ENCODE assay signal across 20 cellular contexts in the genomic region with DNA sequence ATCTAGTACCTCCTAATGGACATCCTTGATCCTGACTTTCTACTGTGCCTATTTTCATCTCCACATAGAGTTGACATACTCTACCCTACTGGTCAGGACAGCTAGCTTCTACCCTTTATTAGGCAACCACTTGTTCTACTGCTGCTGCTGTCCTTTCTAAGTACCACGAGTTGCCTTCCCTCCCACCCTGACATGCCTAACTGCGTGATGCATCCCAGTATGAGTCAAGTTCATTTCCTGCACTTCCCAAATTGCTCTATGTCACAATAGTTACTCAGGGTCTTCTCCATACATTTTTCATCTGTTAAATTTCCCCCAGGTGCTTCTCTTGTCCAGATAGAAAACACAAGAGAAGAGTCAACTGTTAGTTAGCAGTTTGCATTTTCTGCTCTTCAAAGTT.
DNase-seq lines count a peak whose midpoint lies in the region; ATAC-seq, FAIRE-seq and TF ChIP-seq lines count a peak whose summit lies in the region.
"Had no signal": no experiment of that assay in that cellular context is flagged by ENCODE, and none has a peak within 500 bp of the region (broad histone marks: within the 10 kb centered on the region; RNA-seq: fewer than 3 reads in every experiment).

No MANE protein-coding gene starts in this region.

- peaks cover 14% of the 10 kb centered on the region for H3K4me1 ChIP-seq in keratinocyte (ENCODE audit: control insufficient read depth, extremely low read depth, insufficient read depth, low read length)
- H3K4me1 ChIP-seq: adrenal gland, uterus had no signal

- no peaks in the 10 kb centered on the region for H3K27me3 Mint-ChIP-seq in chondrocyte (ENCODE audit: low read depth)
- H3K27me3 Mint-ChIP-seq: naive thymus-derived CD4-positive, alpha-beta T cell; stimulated activated naive B cell treated with anti-CD40 and anti-IgM and Interleukin-4, amounts not matched to agents 10 μg/mL and 1 μg/mL and 100 μg/mL, for 72 hours had no signal

- no peaks in the 10 kb centered on the region for H3K9me3 Mint-ChIP-seq in chondrocyte (ENCODE audit: low read depth)
- H3K9me3 Mint-ChIP-seq: GM23338; naive thymus-derived CD4-positive, alpha-beta T cell; stimulated activated naive B cell treated with anti-CD40 and anti-IgM and Interleukin-4, amounts not matched to agents 10 μg/mL and 1 μg/mL and 100 μg/mL, for 72 hours had no signal

- H3K36me3 Mint-ChIP-seq in chondrocyte (ENCODE audit: low read depth), result peaks cover 12% of the 10 kb centered on the region

- no peak overlapping the region for H3K9ac ChIP-seq in keratinocyte (ENCODE audit: control insufficient read depth, extremely low read depth, insufficient read depth, low read length)
- H3K9ac ChIP-seq: BLaER1 had no signal

- TF ChIP-seq CTCF in AG09319 (IDR thresholded peaks at IDR 0.05; ENCODE audit: low read depth, low read length) (no peak), brain microvascular endothelial cell (IDR thresholded peaks at IDR 0.05; ENCODE audit: low read depth, low read length, missing control alignments) (no peak), keratinocyte (optimal IDR thresholded peaks at IDR 0.05 in 1 of 3, IDR thresholded peaks at IDR 0.05 in 1 of 3, conservative IDR thresholded peaks at IDR 0.05 in 1 of 3; ENCODE audit: extremely low read depth in 1 of 3, insufficient read depth in 2 of 3, low read length in 3 of 3) (no peak), chondrocyte (IDR thresholded peaks at IDR 0.05) (no peak)

- dilution Hi-C loops in keratinocyte (cut with MboI; ENCODE audit: extremely low pct_ligation_motif_present, low sequenced_read_pairs), result no loop called here

- no peak overlapping the region for H3K4me3 Mint-ChIP-seq in chondrocyte (ENCODE audit: unreplicated experiment)
- H3K4me3 Mint-ChIP-seq: GM23338; naive thymus-derived CD4-positive, alpha-beta T cell; stimulated activated naive B cell treated with anti-CD40 and anti-IgM and Interleukin-4, amounts not matched to agents 10 μg/mL and 1 μg/mL and 100 μg/mL, for 72 hours had no signal

- no peaks in the 10 kb centered on the region for H3K9me1 ChIP-seq in keratinocyte (ENCODE audit: control insufficient read depth, extremely low read depth, insufficient read depth, low read length)

- no peak overlapping the region for H2AFZ ChIP-seq in keratinocyte (ENCODE audit: control insufficient read depth, low read length)
- H2AFZ ChIP-seq: GM23338 had no signal

- ATAC-seq in GM19324 (IDR thresholded peaks at IDR 0.05; ENCODE audit: low FRiP score, unreplicated experiment), result no peak
- ATAC-seq: activated CD4-positive, CD25-positive, alpha-beta regulatory T cell treated with anti-CD3 and anti-CD28 coated beads, Interleukin-2, amount 50 U/mL, for 24 hours; GM23338; naive thymus-derived CD4-positive, alpha-beta T cell; stimulated activated naive B cell treated with anti-CD40 and anti-IgM and Interleukin-4, amounts not matched to agents 10 μg/mL and 1 μg/mL and 100 μg/mL, for 72 hours had no signal

- no peak overlapping the region for H3K4me3 ChIP-seq in brain microvascular endothelial cell (ENCODE audit: low read depth, low read length)
- no peak overlapping the region for H3K4me3 ChIP-seq in keratinocyte (ENCODE audit: control insufficient read depth in 2 of 3, extremely low read depth in 1 of 3, insufficient read depth in 2 of 3, low read depth in 1 of 3, low read length in 3 of 3)
- H3K4me3 ChIP-seq: adrenal gland, BLaER1, GM23338, uterus had no signal

- peak overlapping the region; percentile 23 for H3K4me2 ChIP-seq in keratinocyte (ENCODE audit: control insufficient read depth, extremely low read depth, insufficient read depth, low read depth, low read length)
- H3K4me2 ChIP-seq: BLaER1, GM23338 had no signal

- in situ Hi-C loops in brain microvascular endothelial cell (cut with HindIII; ENCODE audit: low pct_ligation_motif_present, low sequenced_read_pairs), result loop anchor here (25.0 kb wide), 1 partner anchor 255 kb away; no protein-coding TSS in a partner anchor

- peaks cover 7% of the 10 kb centered on the region for H3K4me1 Mint-ChIP-seq in chondrocyte (ENCODE audit: low read depth)
- H3K4me1 Mint-ChIP-seq: GM23338; naive thymus-derived CD4-positive, alpha-beta T cell; stimulated activated naive B cell treated with anti-CD40 and anti-IgM and Interleukin-4, amounts not matched to agents 10 μg/mL and 1 μg/mL and 100 μg/mL, for 72 hours had no signal

- H3K27me3 ChIP-seq in brain microvascular endothelial cell (replicated peaks), result no peaks in the 10 kb centered on the region
- H3K27me3 ChIP-seq in keratinocyte (ENCODE audit: control insufficient read depth, extremely low read depth, insufficient read depth, low read length), result no peaks in the 10 kb centered on the region
- H3K27me3 ChIP-seq: adrenal gland, BLaER1, uterus had no signal

- DNase-seq in AG09319 (ENCODE audit: extremely low read depth, low read depth) (peak; percentile 20), HT1080 (ENCODE audit: low read depth) (peak; percentile 87), brain microvascular endothelial cell (peak; percentile 65), keratinocyte (ENCODE audit: low read depth, low spot score) (no peak), chondrocyte (ENCODE audit: low spot score) (no peak), NCI-H2171 (lab: John Stamatoyannopoulos, UW) (no peak), RPMI8226 (no peak)
- DNase-seq: adrenal gland; glutamatergic neuron; kidney; MM.1S; naive thymus-derived CD4-positive, alpha-beta T cell; stimulated activated CD4-positive, alpha-beta T cell treated with anti-CD3 and anti-CD28 coated beads, Interleukin-4, amount 100 ng/mL, for 4 hours; stimulated activated naive B cell treated with anti-CD40 and anti-IgM and Interleukin-4, amounts not matched to agents 10 μg/mL and 1 μg/mL and 100 μg/mL, for 72 hours; uterus had no signal

- H3K79me2 ChIP-seq in keratinocyte (ENCODE audit: control insufficient read depth, insufficient read depth, low read length), result no peaks in the 10 kb centered on the region

- H3K36me3 ChIP-seq in brain microvascular endothelial cell (replicated peaks) (no peaks in the 10 kb centered on the region), keratinocyte (ENCODE audit: control insufficient read depth in 2 of 2, extremely low read depth in 1 of 2, insufficient read depth in 2 of 2, low read length in 2 of 2) (no peaks in the 10 kb centered on the region)
- H3K36me3 ChIP-seq: adrenal gland, BLaER1, uterus had no signal

- FAIRE-seq in keratinocyte (lab: Jason Lieb, UNC), result peak; percentile 72
- FAIRE-seq: GM12891, kidney had no signal

- no peaks in the 10 kb centered on the region for H3K9me3 ChIP-seq in keratinocyte (ENCODE audit: control insufficient read depth, low read depth, low read length)
- H3K9me3 ChIP-seq: adrenal gland, BLaER1, uterus had no signal

- no peak overlapping the region for H3K27ac Mint-ChIP-seq in chondrocyte (ENCODE audit: unreplicated experiment)
- H3K27ac Mint-ChIP-seq: GM23338; stimulated activated naive B cell treated with anti-CD40 and anti-IgM and Interleukin-4, amounts not matched to agents 10 μg/mL and 1 μg/mL and 100 μg/mL, for 72 hours had no signal

- no peak overlapping the region for H3K27ac ChIP-seq in brain microvascular endothelial cell
- peak overlapping the region; percentile 3 for H3K27ac ChIP-seq in keratinocyte (ENCODE audit: control insufficient read depth, insufficient read depth, low read length)
- H3K27ac ChIP-seq: adrenal gland, BLaER1, uterus had no signal

- H4K20me1 ChIP-seq in keratinocyte (ENCODE audit: control insufficient read depth, extremely low read depth, insufficient read depth, low read length), result no peaks in the 10 kb centered on the region
- H4K20me1 ChIP-seq: BLaER1 had no signal

Comparison
In these comparisons a context has a peak if more than half of its experiments do, and no peak if none do; other contexts are left out.
1. DNase-seq: peak in AG09319 (single experiment), HT1080 (single experiment) and brain microvascular endothelial cell (single experiment); none in keratinocyte (single experiment), chondrocyte (single experiment), NCI-H2171 (single experiment) and RPMI8226 (single experiment).